ENCODE assay signal across 8 cellular contexts in the genomic region with DNA sequence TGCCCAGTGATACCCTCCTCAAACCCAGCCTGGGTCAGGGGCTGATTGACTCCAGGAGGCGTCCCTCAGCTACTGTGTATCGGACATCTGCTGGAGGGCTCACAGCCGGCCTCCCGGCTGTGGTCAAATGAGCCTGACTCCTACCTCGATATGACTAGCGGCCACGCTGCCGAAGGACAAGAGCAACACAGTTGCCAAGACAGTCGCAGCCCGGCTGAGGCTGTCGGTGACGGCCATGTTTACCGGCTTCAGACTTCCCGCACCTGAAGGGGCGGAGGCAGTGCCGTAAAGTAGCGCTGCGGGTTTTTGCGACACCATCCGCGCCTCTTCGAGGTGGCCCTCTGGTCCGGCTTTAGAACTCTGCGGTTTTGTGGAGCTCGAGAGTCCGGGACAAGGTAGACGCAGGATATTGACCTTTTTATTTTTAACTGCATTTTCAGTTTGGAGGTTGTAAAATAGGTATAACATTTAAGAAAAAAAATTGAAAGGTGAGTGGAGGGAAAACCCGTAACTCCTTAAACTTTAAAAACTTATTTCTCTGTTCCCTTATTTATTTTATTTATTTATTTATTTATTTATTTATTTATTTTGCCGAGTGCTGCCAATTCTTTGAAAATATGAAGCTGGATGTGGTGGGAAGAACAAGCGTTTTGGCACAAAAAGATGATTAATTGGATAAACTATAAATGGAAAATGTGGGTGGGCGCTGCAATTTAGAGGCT. TPM values are rescaled to one million over a fixed set of nuclear protein-coding genes. Genes with fewer than 3 reads are reported as not detected.
DNase-seq lines count a peak whose midpoint lies in the region; ATAC-seq and TF ChIP-seq lines count a peak whose summit lies in the region.

A gene (minus strand): TSS at position 265 of the 722 bp plus-strand sequence. CDS start 28 bp downstream, at position 237.

- H3K79me2 ChIP-seq in parathyroid adenoma: no peaks in the 10 kb centered on the region

- H3K4me3 ChIP-seq in GM12865 (ENCODE audit: low read depth, low read length) (peak within 1 kb of the TSS; percentile 97), adipocyte (ENCODE audit: low read length) (peak within 1 kb of the TSS; percentile 99), cardiac muscle cell (peak within 1 kb of the TSS; percentile 81), parathyroid adenoma (ENCODE audit: low read depth, low read length) (peak within 1 kb of the TSS; percentile 94), tibial nerve (peak within 1 kb of the TSS; percentile 65 to 93 (median 74))

- peak within 1 kb of the TSS; percentile 92 for H2AFZ ChIP-seq in parathyroid adenoma

- no peak for TF ChIP-seq POLR2A in tibial nerve (IDR thresholded peaks at IDR 0.05)

- H3K27me3 ChIP-seq in adipocyte (replicated peaks; ENCODE audit: control insufficient read depth, insufficient read depth, low read length) (no peaks in the 10 kb centered on the region), cardiac muscle cell (no peaks in the 10 kb centered on the region), parathyroid adenoma (ENCODE audit: control insufficient read depth, insufficient read depth, low read length) (no peaks in the 10 kb centered on the region), tibial nerve (no peaks in the 10 kb centered on the region)

- H3K4me2 ChIP-seq in parathyroid adenoma (ENCODE audit: low read length): peak within 1 kb of the TSS; percentile 75

- H3K9me3 ChIP-seq in adipocyte (ENCODE audit: control insufficient read depth, low read length): no peaks in the 10 kb centered on the region
- H3K9me3 ChIP-seq in cardiac muscle cell (ENCODE audit: low read depth): no peaks in the 10 kb centered on the region
- no peaks in the 10 kb centered on the region for H3K9me3 ChIP-seq in parathyroid adenoma (ENCODE audit: control insufficient read depth, low read length)
- H3K9me3 ChIP-seq in tibial nerve: no peaks in the 10 kb centered on the region

- peak within 1 kb of the TSS; percentile 93 for H3K9ac ChIP-seq in adipocyte (ENCODE audit: low read length)
- no peak within 1 kb of the TSS for H3K9ac ChIP-seq in parathyroid adenoma

- H3K27ac ChIP-seq in cardiac muscle cell: peak within 1 kb of the TSS; percentile 82
- H3K27ac ChIP-seq in parathyroid adenoma: peak within 1 kb of the TSS; percentile 80
- H3K27ac ChIP-seq in tibial nerve: peak within 1 kb of the TSS; percentile 83 to 94 (median 86)

- H3K36me3 ChIP-seq in adipocyte (ENCODE audit: control insufficient read depth, insufficient read depth, low read length, severe bottlenecking): no peaks in the 10 kb centered on the region
- H3K36me3 ChIP-seq in cardiac muscle cell: no peaks in the 10 kb centered on the region
- H3K36me3 ChIP-seq in parathyroid adenoma (ENCODE audit: control insufficient read depth, insufficient read depth, low read length): no peaks in the 10 kb centered on the region
- H3K36me3 ChIP-seq in tibial nerve: peaks cover 0 to 14% (median 0%) of the 10 kb centered on the region in 3 donors

- WGBS in tibial nerve, 2 donors: 1% methylated on average over 27 of the region's 31 CpGs

- DNase-seq in GM12865 (ENCODE audit: low read depth) (peak; percentile 94), NCI-H128 (lab: John Stamatoyannopoulos, UW; ENCODE audit: unreplicated experiment) (peak; percentile 86), SW480 (ENCODE audit: low spot score) (peak; percentile 84), adipocyte (ENCODE audit: low read depth) (peak; percentile 93), cardiac muscle cell (ENCODE audit: low read depth in 1 of 2, low spot score in 1 of 2) (peak; percentile 89 to 93), tibial nerve (ENCODE audit: low spot score in 2 of 2) (peak; percentile 68 to 72)

- no peak for TF ChIP-seq CTCF in GM12865 (IDR thresholded peaks at IDR 0.05; ENCODE audit: insufficient read depth, low read depth, low read length, missing control alignments)
- TF ChIP-seq CTCF in cardiac muscle cell (IDR thresholded peaks at IDR 0.05; ENCODE audit: low read depth, low read length): no peak
- no peak for TF ChIP-seq CTCF in parathyroid adenoma (IDR thresholded peaks at IDR 0.05)
- no peak for TF ChIP-seq CTCF in tibial nerve (IDR thresholded peaks at IDR 0.05)

- TF ChIP-seq EP300 in tibial nerve (IDR thresholded peaks at IDR 0.05): peak in 1 of 2 donors; percentile 90

- peak; percentile 98 for ATAC-seq in HG02678 (IDR thresholded peaks at IDR 0.05; ENCODE audit: unreplicated experiment)

- H3K4me1 ChIP-seq in adipocyte (ENCODE audit: control insufficient read depth, insufficient read depth, low read length): peaks cover 10% of the 10 kb centered on the region
- peaks cover 10% of the 10 kb centered on the region for H3K4me1 ChIP-seq in cardiac muscle cell (ENCODE audit: low read depth)
- H3K4me1 ChIP-seq in parathyroid adenoma: no peaks in the 10 kb centered on the region
- H3K4me1 ChIP-seq in tibial nerve: peaks cover 0 to 27% (median 5%) of the 10 kb centered on the region in 4 donors

RNA-seq across cellular contexts. Expression of the gene that starts here (rescaled TPM):
- total RNA-seq in cardiac muscle cell: 9.2 and 11.2 TPM in 2 replicates
- 13.0 and 23.2 TPM in 2 replicates for polyA plus RNA-seq in cardiac muscle cell
- 10 to 100 TPM; 15.3 to 27.2 (median 20.9) TPM for total RNA-seq in tibial nerve

Comparison
In these comparisons a context has a peak if more than half of its experiments do, and no peak if none do; other contexts are left out.
1. Peak in every context shown above with its lines: DNase-seq, ATAC-seq, H3K4me3 ChIP-seq and H3K27ac ChIP-seq.